2 cellular contexts compared by ENCODE assay signal in the genomic region with DNA sequence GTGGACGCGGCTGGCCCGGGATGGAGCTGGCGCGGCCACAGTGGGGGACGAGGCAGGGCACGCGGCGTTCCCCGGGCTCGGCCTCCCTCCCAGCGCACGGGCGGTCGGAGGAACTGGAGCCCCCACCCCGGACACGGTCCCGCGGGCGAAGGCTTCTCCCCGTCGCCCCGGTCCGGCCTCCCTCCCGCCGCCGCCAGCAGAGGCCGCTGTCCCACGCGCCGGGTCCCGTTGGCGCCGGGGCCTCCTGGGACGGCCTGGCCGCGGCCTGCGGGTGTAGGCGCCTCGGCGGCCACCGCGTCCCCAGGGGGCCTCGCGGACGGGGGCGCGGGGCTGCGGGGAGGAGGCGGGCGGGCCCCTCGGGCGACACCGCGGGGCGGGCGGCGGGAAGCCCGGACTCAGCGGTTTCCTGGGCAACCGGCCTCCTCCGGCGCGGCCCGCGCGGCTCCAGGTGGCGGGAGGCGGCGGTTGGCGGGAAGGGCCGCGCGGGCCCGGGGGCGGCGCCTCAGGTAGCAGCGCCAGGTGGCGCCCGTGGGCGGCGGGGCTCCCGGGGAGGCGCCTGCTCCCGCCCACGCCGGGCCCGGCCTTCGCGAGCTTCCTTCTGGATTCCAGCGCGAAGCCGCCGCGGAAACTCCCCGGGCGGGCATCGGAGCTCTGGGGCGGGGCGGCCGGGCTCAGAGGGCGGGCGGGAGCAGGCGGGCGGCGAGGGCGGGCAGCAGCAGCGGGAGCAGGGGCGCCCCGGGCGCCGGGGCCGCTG.
A peak's percentile ranks its signal among the peaks of the same experiment; 100 is the strongest.
TF ChIP-seq lines count a peak whose summit lies in the region.

No MANE protein-coding gene starts in this region.

TF ChIP-seq in HEK293, 187 proteins besides CTCF, POLR2A, EP300 and RAD21 (continued from another document):
- TF ChIP-seq, protein P1, sequence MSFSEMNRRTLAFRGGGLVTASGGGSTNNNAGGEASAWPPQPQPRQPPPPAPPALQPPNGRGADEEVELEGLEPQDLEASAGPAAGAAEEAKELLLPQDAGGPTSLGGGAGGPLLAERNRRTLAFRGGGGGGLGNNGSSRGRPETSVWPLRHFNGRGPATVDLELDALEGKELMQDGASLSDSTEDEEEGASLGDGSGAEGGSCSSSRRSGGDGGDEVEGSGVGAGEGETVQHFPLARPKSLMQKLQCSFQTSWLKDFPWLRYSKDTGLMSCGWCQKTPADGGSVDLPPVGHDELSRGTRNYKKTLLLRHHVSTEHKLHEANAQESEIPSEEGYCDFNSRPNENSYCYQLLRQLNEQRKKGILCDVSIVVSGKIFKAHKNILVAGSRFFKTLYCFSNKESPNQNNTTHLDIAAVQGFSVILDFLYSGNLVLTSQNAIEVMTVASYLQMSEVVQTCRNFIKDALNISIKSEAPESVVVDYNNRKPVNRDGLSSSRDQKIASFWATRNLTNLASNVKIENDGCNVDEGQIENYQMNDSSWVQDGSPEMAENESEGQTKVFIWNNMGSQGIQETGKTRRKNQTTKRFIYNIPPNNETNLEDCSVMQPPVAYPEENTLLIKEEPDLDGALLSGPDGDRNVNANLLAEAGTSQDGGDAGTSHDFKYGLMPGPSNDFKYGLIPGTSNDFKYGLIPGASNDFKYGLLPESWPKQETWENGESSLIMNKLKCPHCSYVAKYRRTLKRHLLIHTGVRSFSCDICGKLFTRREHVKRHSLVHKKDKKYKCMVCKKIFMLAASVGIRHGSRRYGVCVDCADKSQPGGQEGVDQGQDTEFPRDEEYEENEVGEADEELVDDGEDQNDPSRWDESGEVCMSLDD (tag by site-specific recombination; IDR thresholded peaks at IDR 0.05), result no peak
- TF ChIP-seq ZSCAN30 (tag by site-specific recombination; IDR thresholded peaks at IDR 0.05) (peak; percentile 76), ZNF677 (tag by site-specific recombination; IDR thresholded peaks at IDR 0.05) (0 out of 2 replicates have a peak, but pooled peaks have one; percentile 2), ZNF660 (tag by site-specific recombination; IDR thresholded peaks at IDR 0.05) (0 out of 2 replicates have a peak, but pooled peaks have one; percentile 11), GLIS1 (tag by site-specific recombination; IDR thresholded peaks at IDR 0.05) (no peak), ZBTB48 (tag by site-specific recombination; IDR thresholded peaks at IDR 0.05) (no peak), ZBTB8A (tag by site-specific recombination; IDR thresholded peaks at IDR 0.05) (0 out of 2 replicates have a peak, but pooled peaks have one; percentile 24), ZNF274 (IDR thresholded peaks at IDR 0.05; ENCODE audit: low read length) (no peak), ZNF274 (tag by site-specific recombination; IDR thresholded peaks at IDR 0.05; ENCODE audit: borderline replicate concordance) (no peak), YY2 (tag by site-specific recombination; IDR thresholded peaks at IDR 0.05) (no peak), HOXD13 (CRISPR knock-in tag; IDR thresholded peaks at IDR 0.05; ENCODE audit: borderline replicate concordance) (no peak), HOXC10 (CRISPR knock-in tag; IDR thresholded peaks at IDR 0.05) (peak; percentile 80; the same call in 1 of the 2 replicates), ZNF777 (tag by site-specific recombination; IDR thresholded peaks at IDR 0.05; ENCODE audit: borderline replicate concordance) (no peak), ZFP69B (tag by site-specific recombination; IDR thresholded peaks at IDR 0.05) (no peak)
- TF ChIP-seq, protein P2, sequence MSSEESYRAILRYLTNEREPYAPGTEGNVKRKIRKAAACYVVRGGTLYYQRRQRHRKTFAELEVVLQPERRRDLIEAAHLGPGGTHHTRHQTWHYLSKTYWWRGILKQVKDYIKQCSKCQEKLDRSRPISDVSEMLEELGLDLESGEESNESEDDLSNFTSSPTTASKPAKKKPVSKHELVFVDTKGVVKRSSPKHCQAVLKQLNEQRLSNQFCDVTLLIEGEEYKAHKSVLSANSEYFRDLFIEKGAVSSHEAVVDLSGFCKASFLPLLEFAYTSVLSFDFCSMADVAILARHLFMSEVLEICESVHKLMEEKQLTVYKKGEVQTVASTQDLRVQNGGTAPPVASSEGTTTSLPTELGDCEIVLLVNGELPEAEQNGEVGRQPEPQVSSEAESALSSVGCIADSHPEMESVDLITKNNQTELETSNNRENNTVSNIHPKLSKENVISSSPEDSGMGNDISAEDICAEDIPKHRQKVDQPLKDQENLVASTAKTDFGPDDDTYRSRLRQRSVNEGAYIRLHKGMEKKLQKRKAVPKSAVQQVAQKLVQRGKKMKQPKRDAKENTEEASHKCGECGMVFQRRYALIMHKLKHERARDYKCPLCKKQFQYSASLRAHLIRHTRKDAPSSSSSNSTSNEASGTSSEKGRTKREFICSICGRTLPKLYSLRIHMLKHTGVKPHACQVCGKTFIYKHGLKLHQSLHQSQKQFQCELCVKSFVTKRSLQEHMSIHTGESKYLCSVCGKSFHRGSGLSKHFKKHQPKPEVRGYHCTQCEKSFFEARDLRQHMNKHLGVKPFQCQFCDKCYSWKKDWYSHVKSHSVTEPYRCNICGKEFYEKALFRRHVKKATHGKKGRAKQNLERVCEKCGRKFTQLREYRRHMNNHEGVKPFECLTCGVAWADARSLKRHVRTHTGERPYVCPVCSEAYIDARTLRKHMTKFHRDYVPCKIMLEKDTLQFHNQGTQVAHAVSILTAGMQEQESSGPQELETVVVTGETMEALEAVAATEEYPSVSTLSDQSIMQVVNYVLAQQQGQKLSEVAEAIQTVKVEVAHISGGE (tag by site-specific recombination; conservative IDR thresholded peaks at IDR 0.05; ENCODE audit: low read depth), result no peak
- TF ChIP-seq, protein P3, sequence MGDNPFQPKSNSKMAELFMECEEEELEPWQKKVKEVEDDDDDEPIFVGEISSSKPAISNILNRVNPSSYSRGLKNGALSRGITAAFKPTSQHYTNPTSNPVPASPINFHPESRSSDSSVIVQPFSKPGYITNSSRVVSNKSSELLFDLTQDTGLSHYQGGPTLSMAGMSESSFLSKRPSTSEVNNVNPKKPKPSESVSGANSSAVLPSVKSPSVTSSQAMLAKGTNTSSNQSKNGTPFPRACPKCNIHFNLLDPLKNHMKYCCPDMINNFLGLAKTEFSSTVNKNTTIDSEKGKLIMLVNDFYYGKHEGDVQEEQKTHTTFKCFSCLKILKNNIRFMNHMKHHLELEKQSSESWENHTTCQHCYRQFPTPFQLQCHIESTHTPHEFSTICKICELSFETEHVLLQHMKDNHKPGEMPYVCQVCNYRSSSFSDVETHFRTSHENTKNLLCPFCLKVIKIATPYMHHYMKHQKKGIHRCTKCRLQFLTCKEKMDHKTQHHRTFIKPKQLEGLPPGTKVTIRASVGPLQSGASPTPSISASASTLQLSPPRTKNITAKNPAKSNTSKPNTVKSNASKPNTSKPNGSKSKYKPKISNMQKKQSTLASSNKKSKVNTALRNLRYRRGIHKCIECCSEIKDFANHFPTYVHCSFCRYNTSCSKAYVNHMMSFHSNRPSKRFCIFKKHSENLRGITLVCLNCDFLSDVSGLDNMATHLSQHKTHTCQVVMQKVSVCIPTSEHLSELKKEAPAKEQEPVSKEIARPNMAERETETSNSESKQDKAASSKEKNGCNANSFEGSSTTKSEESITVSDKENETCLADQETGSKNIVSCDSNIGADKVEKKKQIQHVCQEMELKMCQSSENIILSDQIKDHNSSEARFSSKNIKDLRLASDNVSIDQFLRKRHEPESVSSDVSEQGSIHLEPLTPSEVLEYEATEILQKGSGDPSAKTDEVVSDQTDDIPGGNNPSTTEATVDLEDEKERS (tag by site-specific recombination; IDR thresholded peaks at IDR 0.05), result no peak

TF ChIP-seq in K562, 482 proteins besides CTCF, POLR2A, EP300 and RAD21 (continued from another document and continues in another):
- TF ChIP-seq, protein P4, sequence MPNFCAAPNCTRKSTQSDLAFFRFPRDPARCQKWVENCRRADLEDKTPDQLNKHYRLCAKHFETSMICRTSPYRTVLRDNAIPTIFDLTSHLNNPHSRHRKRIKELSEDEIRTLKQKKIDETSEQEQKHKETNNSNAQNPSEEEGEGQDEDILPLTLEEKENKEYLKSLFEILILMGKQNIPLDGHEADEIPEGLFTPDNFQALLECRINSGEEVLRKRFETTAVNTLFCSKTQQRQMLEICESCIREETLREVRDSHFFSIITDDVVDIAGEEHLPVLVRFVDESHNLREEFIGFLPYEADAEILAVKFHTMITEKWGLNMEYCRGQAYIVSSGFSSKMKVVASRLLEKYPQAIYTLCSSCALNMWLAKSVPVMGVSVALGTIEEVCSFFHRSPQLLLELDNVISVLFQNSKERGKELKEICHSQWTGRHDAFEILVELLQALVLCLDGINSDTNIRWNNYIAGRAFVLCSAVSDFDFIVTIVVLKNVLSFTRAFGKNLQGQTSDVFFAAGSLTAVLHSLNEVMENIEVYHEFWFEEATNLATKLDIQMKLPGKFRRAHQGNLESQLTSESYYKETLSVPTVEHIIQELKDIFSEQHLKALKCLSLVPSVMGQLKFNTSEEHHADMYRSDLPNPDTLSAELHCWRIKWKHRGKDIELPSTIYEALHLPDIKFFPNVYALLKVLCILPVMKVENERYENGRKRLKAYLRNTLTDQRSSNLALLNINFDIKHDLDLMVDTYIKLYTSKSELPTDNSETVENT (CRISPR knock-in tag; IDR thresholded peaks at IDR 0.05), result 0 out of 2 replicates have a peak, but pooled peaks have one; percentile 2
- TF ChIP-seq DDX20 (tag; IDR thresholded peaks at IDR 0.05; ENCODE audit: low read depth) (no peak), MYC (IDR thresholded peaks at IDR 0.05; ENCODE audit: low read depth, low read length) (peak; percentile 62), MYC (CRISPR knock-in tag; IDR thresholded peaks at IDR 0.05; ENCODE audit: borderline replicate concordance, low read depth) (no peak), CBX5 (IDR thresholded peaks at IDR 0.05; ENCODE audit: borderline replicate concordance, low read depth) (0 out of 2 replicates have a peak, but pooled peaks have one; percentile 14), ZNF217 (CRISPR knock-in tag; IDR thresholded peaks at IDR 0.05) (no peak), ZNF444 (CRISPR knock-in tag; IDR thresholded peaks at IDR 0.05) (no peak), LARP7 (IDR thresholded peaks at IDR 0.05) (no peak), GATAD2B (IDR thresholded peaks at IDR 0.05; ENCODE audit: borderline replicate concordance) (peak; percentile 84), FOXM1 (IDR thresholded peaks at IDR 0.05; ENCODE audit: low read depth) (no peak), FOXM1 (CRISPR knock-in tag; IDR thresholded peaks at IDR 0.05; ENCODE audit: low read depth) (0 out of 2 replicates have a peak, but pooled peaks have one; percentile 39), ZNF431 (CRISPR knock-in tag; IDR thresholded peaks at IDR 0.05) (no peak; the same call in 1 of the 2 replicates), CBFA2T2 (conservative IDR thresholded peaks at IDR 0.05) (no peak), CCAR2 (IDR thresholded peaks at IDR 0.05; ENCODE audit: low read depth, low read length) (no peak), NCOR1 (IDR thresholded peaks at IDR 0.05) (no peak)
- TF ChIP-seq, protein P2 (CRISPR knock-in tag; IDR thresholded peaks at IDR 0.05), result peak in 1 of 3 experiments; percentile 61; a peak in 2 of 6 replicates
- TF ChIP-seq, protein P5, sequence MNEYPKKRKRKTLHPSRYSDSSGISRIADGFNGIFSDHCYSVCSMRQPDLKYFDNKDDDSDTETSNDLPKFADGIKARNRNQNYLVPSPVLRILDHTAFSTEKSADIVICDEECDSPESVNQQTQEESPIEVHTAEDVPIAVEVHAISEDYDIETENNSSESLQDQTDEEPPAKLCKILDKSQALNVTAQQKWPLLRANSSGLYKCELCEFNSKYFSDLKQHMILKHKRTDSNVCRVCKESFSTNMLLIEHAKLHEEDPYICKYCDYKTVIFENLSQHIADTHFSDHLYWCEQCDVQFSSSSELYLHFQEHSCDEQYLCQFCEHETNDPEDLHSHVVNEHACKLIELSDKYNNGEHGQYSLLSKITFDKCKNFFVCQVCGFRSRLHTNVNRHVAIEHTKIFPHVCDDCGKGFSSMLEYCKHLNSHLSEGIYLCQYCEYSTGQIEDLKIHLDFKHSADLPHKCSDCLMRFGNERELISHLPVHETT (CRISPR knock-in tag; conservative IDR thresholded peaks at IDR 0.05 in 1 of 2, IDR thresholded peaks at IDR 0.05 in 1 of 2), result peak in 1 of 2 experiments; percentile 92; a peak in 2 of 4 replicates
- TF ChIP-seq, protein P6, sequence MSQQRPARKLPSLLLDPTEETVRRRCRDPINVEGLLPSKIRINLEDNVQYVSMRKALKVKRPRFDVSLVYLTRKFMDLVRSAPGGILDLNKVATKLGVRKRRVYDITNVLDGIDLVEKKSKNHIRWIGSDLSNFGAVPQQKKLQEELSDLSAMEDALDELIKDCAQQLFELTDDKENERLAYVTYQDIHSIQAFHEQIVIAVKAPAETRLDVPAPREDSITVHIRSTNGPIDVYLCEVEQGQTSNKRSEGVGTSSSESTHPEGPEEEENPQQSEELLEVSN (IDR thresholded peaks at IDR 0.05; ENCODE audit: borderline replicate concordance in 1 of 2, extremely low read depth in 1 of 2, insufficient read depth in 1 of 2, insufficient read length in 1 of 2, low read depth in 1 of 2, low read length in 1 of 2, poor library complexity in 1 of 2, severe bottlenecking in 1 of 2), result peak; percentile 92 to 99
- TF ChIP-seq, protein P7, sequence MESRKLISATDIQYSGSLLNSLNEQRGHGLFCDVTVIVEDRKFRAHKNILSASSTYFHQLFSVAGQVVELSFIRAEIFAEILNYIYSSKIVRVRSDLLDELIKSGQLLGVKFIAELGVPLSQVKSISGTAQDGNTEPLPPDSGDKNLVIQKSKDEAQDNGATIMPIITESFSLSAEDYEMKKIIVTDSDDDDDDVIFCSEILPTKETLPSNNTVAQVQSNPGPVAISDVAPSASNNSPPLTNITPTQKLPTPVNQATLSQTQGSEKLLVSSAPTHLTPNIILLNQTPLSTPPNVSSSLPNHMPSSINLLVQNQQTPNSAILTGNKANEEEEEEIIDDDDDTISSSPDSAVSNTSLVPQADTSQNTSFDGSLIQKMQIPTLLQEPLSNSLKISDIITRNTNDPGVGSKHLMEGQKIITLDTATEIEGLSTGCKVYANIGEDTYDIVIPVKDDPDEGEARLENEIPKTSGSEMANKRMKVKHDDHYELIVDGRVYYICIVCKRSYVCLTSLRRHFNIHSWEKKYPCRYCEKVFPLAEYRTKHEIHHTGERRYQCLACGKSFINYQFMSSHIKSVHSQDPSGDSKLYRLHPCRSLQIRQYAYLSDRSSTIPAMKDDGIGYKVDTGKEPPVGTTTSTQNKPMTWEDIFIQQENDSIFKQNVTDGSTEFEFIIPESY (CRISPR knock-in tag; IDR thresholded peaks at IDR 0.05), result peak; percentile 44; the same call in 1 of the 2 replicates
